ENCODE assay signal across 14 cellular contexts in genomic region chr14:81927069-81927468, GRCh38.
DNase-seq lines count a peak whose midpoint lies in the region; TF ChIP-seq lines count a peak whose summit lies in the region.
"Had no signal": no experiment of that assay in that cellular context is flagged by ENCODE, and none has a peak within 500 bp of the region (broad histone marks: within the 10 kb centered on the region; RNA-seq: fewer than 3 reads in every experiment).

No MANE protein-coding gene starts in this region.

- no peak overlapping the region for H3K27ac ChIP-seq in hepatocyte
- H3K27ac ChIP-seq: uterus had no signal

- H3K36me3 ChIP-seq in hepatocyte (replicated peaks; ENCODE audit: insufficient read depth, low read depth): no peaks in the 10 kb centered on the region
- H3K36me3 ChIP-seq: uterus had no signal

- no peaks in the 10 kb centered on the region for H3K9me2 ChIP-seq in hepatocyte (replicated peaks; ENCODE audit: insufficient read depth)

- no peaks in the 10 kb centered on the region for H3K9me3 ChIP-seq in hepatocyte (ENCODE audit: low read depth)
- H3K9me3 ChIP-seq: uterus had no signal

- no peak overlapping the region for H3K4me3 Mint-ChIP-seq in type B pancreatic cell

- peak; percentile 1 for DNase-seq in SKM-1 treated with dmso at 0.1 percent for 144 hours (lab: John Stamatoyannopoulos, UW; ENCODE audit: unreplicated experiment)
- DNase-seq in SKM-1 (lab: John Stamatoyannopoulos, UW; ENCODE audit: unreplicated experiment): no peak
- DNase-seq in NOMO-1 treated with DMSO at 0.1 percent for 48 hours (lab: John Stamatoyannopoulos, UW; ENCODE audit: unreplicated experiment): peak; percentile 26
- DNase-seq in hepatocyte (ENCODE audit: low spot score): peak; percentile 40
- no peak for DNase-seq in type B pancreatic cell (ENCODE audit: extremely low spot score, unreplicated experiment)
- no peak for DNase-seq in activated CD4-positive, alpha-beta T cell treated with anti-CD3 and anti-CD28 coated beads for 48 hours
- DNase-seq in NCI-H524 treated with DMSO at 0.1 percent for 48 hours (lab: John Stamatoyannopoulos, UW): no peak
- no peak for DNase-seq in activated naive CD4-positive, alpha-beta T cell treated with anti-CD3 and anti-CD28 coated beads, Interleukin-2, amount 50 U/mL, for 16 hours
- DNase-seq: activated CD8-positive, alpha-beta memory T cell treated with anti-CD3 and anti-CD28 coated beads, Interleukin-2, amount 50 U/mL, for 4 hours; dermis blood vessel endothelial cell; foreskin fibroblast; left cardiac atrium; T1000; uterus had no signal

- H3K36me3 Mint-ChIP-seq in type B pancreatic cell: no peaks in the 10 kb centered on the region

- H3K27ac Mint-ChIP-seq in type B pancreatic cell: no peak overlapping the region

- no peak overlapping the region for H3K4me3 ChIP-seq in hepatocyte
- H3K4me3 ChIP-seq: uterus had no signal

- no peaks in the 10 kb centered on the region for H3K4me1 Mint-ChIP-seq in type B pancreatic cell (ENCODE audit: unreplicated experiment)

- H4K20me1 ChIP-seq in hepatocyte (ENCODE audit: insufficient read depth, poor library complexity, severe bottlenecking): no peaks in the 10 kb centered on the region

- no peaks in the 10 kb centered on the region for H3K4me1 ChIP-seq in hepatocyte (ENCODE audit: insufficient read depth)
- H3K4me1 ChIP-seq: uterus had no signal

- WGBS in hepatocyte (ENCODE audit: low lambda C conversion rate, missing lambda C conversion rate): 10% methylated on average over 1 of the region's 1 CpG

- no peaks in the 10 kb centered on the region for H3K79me2 ChIP-seq in hepatocyte

- H3K9me3 Mint-ChIP-seq in type B pancreatic cell: no peaks in the 10 kb centered on the region

- no peak overlapping the region for H2AFZ ChIP-seq in hepatocyte

- no peak overlapping the region for H3K4me2 ChIP-seq in hepatocyte

- H3K27me3 ChIP-seq in hepatocyte: no peaks in the 10 kb centered on the region
- H3K27me3 ChIP-seq: uterus had no signal

- no peaks in the 10 kb centered on the region for H3K27me3 Mint-ChIP-seq in type B pancreatic cell

- peak; percentile 49 for TF ChIP-seq CTCF in hepatocyte (IDR thresholded peaks at IDR 0.05; ENCODE audit: poor library complexity)
- peak; percentile 55 for TF ChIP-seq CTCF in type B pancreatic cell (conservative IDR thresholded peaks at IDR 0.05)

Comparison
In these comparisons a context has a peak if more than half of its experiments do, and no peak if none do; other contexts are left out.
1. DNase-seq: peak in SKM-1 treated with dmso at 0.1 percent for 144 hours (single experiment), NOMO-1 treated with DMSO at 0.1 percent for 48 hours (single experiment) and hepatocyte (single experiment); none in SKM-1 (single experiment), type B pancreatic cell (single experiment), activated CD4-positive, alpha-beta T cell treated with anti-CD3 and anti-CD28 coated beads for 48 hours (single experiment), NCI-H524 treated with DMSO at 0.1 percent for 48 hours (single experiment) and activated naive CD4-positive, alpha-beta T cell treated with anti-CD3 and anti-CD28 coated beads, Interleukin-2, amount 50 U/mL, for 16 hours (single experiment).